ENCODE assay signal across 7 cellular contexts in genomic region chr6:122947355-122947754, GRCh38. TPM values are rescaled to one million over a fixed set of nuclear protein-coding genes. Genes with fewer than 3 reads are reported as not detected.
DNase-seq lines count a peak whose midpoint lies in the region; ATAC-seq and TF ChIP-seq lines count a peak whose summit lies in the region.

No MANE protein-coding gene starts in this region.

- no peaks in the 10 kb centered on the region for H3K9me3 ChIP-seq in mammary epithelial cell (replicated peaks; ENCODE audit: insufficient read depth, low read length)
- H3K9me3 ChIP-seq in neural cell (ENCODE audit: low read length) = no peaks in the 10 kb centered on the region
- no peaks in the 10 kb centered on the region for H3K9me3 ChIP-seq in body of pancreas

- H2AFZ ChIP-seq in mammary epithelial cell (ENCODE audit: low read depth, low read length) = no peak overlapping the region
- H2AFZ ChIP-seq in neural cell (ENCODE audit: low read depth, low read length) = no peak overlapping the region

- no peaks in the 10 kb centered on the region for H3K4me1 ChIP-seq in mammary epithelial cell (ENCODE audit: insufficient read depth, low read length)
- no peaks in the 10 kb centered on the region for H3K4me1 ChIP-seq in body of pancreas

- H3K27ac ChIP-seq in mammary epithelial cell (ENCODE audit: insufficient read depth, low read depth, low read length) (no peak overlapping the region), neural cell (ENCODE audit: low read length) (no peak overlapping the region), body of pancreas (no peak overlapping the region)

- BruUV-seq in mammary epithelial cell (replicated peaks; lab: Mats Ljungman, UMichigan) = no TSS peak

- no peak for TF ChIP-seq EP300 in neural cell (conservative IDR thresholded peaks at IDR 0.05; ENCODE audit: poor library complexity, severe bottlenecking)

- TF ChIP-seq POLR2A in body of pancreas (IDR thresholded peaks at IDR 0.05) = no peak

- H3K79me2 ChIP-seq in mammary epithelial cell (ENCODE audit: insufficient read depth, low read length) (no peaks in the 10 kb centered on the region), neural cell (replicated peaks; ENCODE audit: insufficient read depth, low read length) (no peaks in the 10 kb centered on the region)

- ATAC-seq in body of pancreas = no peak

- H3K9me2 ChIP-seq in neural cell (ENCODE audit: insufficient read depth, low read length) = no peaks in the 10 kb centered on the region

- H3K9ac ChIP-seq in mammary epithelial cell (ENCODE audit: insufficient read depth, low read length) (no peak overlapping the region), neural cell (ENCODE audit: low read length) (no peak overlapping the region)

- H3F3A ChIP-seq in neural cell (ENCODE audit: insufficient read depth, low read length, poor library complexity, severe bottlenecking) = no peaks in the 10 kb centered on the region

- intact Hi-C loops in mammary epithelial cell (cut with micrococcal nuclease) = loop anchor here (1.0 kb wide), 2 partner anchors 78 to 369 kb away; no protein-coding TSS in a partner anchor
- intact Hi-C loops in body of pancreas (cut with DNase I) = no loop called here

- H3K4me3 ChIP-seq in mammary epithelial cell (replicated peaks in 1 of 3; ENCODE audit: insufficient read depth in 1 of 3, low read depth in 2 of 3, low read length in 3 of 3) = no peak overlapping the region
- no peak overlapping the region for H3K4me3 ChIP-seq in neural cell (ENCODE audit: low read length)
- H3K4me3 ChIP-seq in body of pancreas = no peak overlapping the region

- no peaks in the 10 kb centered on the region for H3K27me3 ChIP-seq in mammary epithelial cell (ENCODE audit: insufficient read depth, low read length)
- H3K27me3 ChIP-seq in neural cell (ENCODE audit: insufficient read depth, low read depth, low read length) = no peaks in the 10 kb centered on the region
- H3K27me3 ChIP-seq in body of pancreas = no peaks in the 10 kb centered on the region

- H3K4me2 ChIP-seq in mammary epithelial cell (ENCODE audit: insufficient read depth, low read depth, low read length) (no peak overlapping the region), neural cell (ENCODE audit: low read length) (no peak overlapping the region)

- TF ChIP-seq RAD21 in neural cell (conservative IDR thresholded peaks at IDR 0.05) = no peak

- dilution Hi-C loops in mammary epithelial cell (cut with HindIII; ENCODE audit: low sequenced_read_pairs) = no loop called here

- H4K20me1 ChIP-seq in mammary epithelial cell (ENCODE audit: insufficient read depth, low read length) (no peaks in the 10 kb centered on the region), neural cell (ENCODE audit: insufficient read depth) (no peaks in the 10 kb centered on the region)

- in situ Hi-C loops in mammary epithelial cell (cut with MboI; ENCODE audit: low sequenced_read_pairs in 2 of 2) = no loop called here

- TF ChIP-seq CTCF in GM12872 (IDR thresholded peaks at IDR 0.05; ENCODE audit: insufficient read depth, low read depth, low read length) (peak; percentile 31; the same call in 1 of the 3 replicates), mammary epithelial cell (conservative IDR thresholded peaks at IDR 0.05 in 1 of 2, IDR thresholded peaks at IDR 0.05 in 1 of 2; ENCODE audit: extremely low read depth in 1 of 2, insufficient read depth in 1 of 2, low read depth in 1 of 2, low read length in 2 of 2) (peak; percentile 45 to 75), neural cell (IDR thresholded peaks at IDR 0.05; ENCODE audit: poor library complexity, severe bottlenecking) (peak; percentile 27), body of pancreas (IDR thresholded peaks at IDR 0.05) (peak in 1 of 7 experiments; percentile 12)

- CTCF ChIA-PET in mammary epithelial cell (lab: Charles Lee; ENCODE audit: low non-redundant PET) = interaction anchor here (0.6 to 1.0 kb wide), 5 partner anchors 9 to 1141 kb away, joined by 3 to 8 read pairs (median 6); no protein-coding TSS in a partner anchor

- H3K36me3 ChIP-seq in mammary epithelial cell (ENCODE audit: insufficient read depth, low read length) (no peaks in the 10 kb centered on the region), neural cell (ENCODE audit: insufficient read depth, low read length) (no peaks in the 10 kb centered on the region), body of pancreas (replicated peaks in 1 of 2; ENCODE audit: insufficient read depth in 1 of 2, low read depth in 2 of 2) (no peaks in the 10 kb centered on the region)

- DNase-seq in Kasumi-1 (lab: John Stamatoyannopoulos, UW) (peak; percentile 43 to 72), mammary epithelial cell (peak; percentile 7), body of pancreas (no peak), SKM-1 (lab: John Stamatoyannopoulos, UW; ENCODE audit: unreplicated experiment) (no peak)
- DNase-seq in stimulated activated CD4-positive, alpha-beta T cell treated with anti-CD3 and anti-CD28 coated beads, Interleukin-4, amount 100 ng/mL, for 24 hours = no peak

TF ChIP-seq in neural cell, 6 proteins besides CTCF, POLR2A, EP300 and RAD21:
- TF ChIP-seq POLR2AphosphoS5 (IDR thresholded peaks at IDR 0.05) (no peak), REST (IDR thresholded peaks at IDR 0.05; ENCODE audit: borderline replicate concordance) (no peak), TAF1 (IDR thresholded peaks at IDR 0.05; ENCODE audit: low read depth) (no peak), SMC3 (conservative IDR thresholded peaks at IDR 0.05; ENCODE audit: poor library complexity) (no peak), EZH2 (IDR thresholded peaks at IDR 0.05; ENCODE audit: borderline replicate concordance, insufficient read depth, low read length, poor library complexity, severe bottlenecking) (no peak), MXI1 (conservative IDR thresholded peaks at IDR 0.05; ENCODE audit: poor library complexity, severe bottlenecking) (no peak)
TF ChIP-seq in neural cell: peak in this region for 0.

RNA-seq across cellular contexts. Expression of gene CLVS2, which starts 48.7 kb away (rescaled TPM):
- total RNA-seq in mammary epithelial cell = not detected
- not detected for polyA plus RNA-seq in mammary epithelial cell
- polyA minus RNA-seq in mammary epithelial cell = not detected
- 11.5 and 12.9 TPM in 2 replicates for polyA plus RNA-seq in neural cell
- polyA minus RNA-seq in neural cell = 39.4 and 51.2 TPM in 2 replicates
- total RNA-seq in body of pancreas = under 1 TPM in 1 of 2 donors, not detected in 1; under 0.01 TPM

Comparison
In these comparisons a context has a peak if more than half of its experiments do, and no peak if none do; other contexts are left out.
1. DNase-seq: peak in Kasumi-1 (2 of 2) and mammary epithelial cell (single experiment); none in body of pancreas (0 of 4), stimulated activated CD4-positive, alpha-beta T cell treated with anti-CD3 and anti-CD28 coated beads, Interleukin-4, amount 100 ng/mL, for 24 hours (single experiment) and SKM-1 (single experiment).